ENCODE assay signal across 8 cellular contexts in the genomic region with DNA sequence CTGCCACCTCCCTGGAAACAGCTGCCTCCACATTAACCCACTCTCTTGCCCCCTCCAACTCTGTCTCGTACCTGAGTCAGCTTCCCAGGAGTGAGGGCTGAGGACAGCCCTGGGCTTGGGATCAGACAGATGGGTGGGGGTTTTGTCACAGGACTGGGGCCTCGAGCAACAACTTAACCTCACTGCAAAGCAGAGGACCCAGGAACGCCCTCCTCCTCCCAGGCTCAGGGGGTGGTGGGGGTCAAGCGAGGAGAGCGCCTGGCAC. TPM values are rescaled to one million over a fixed set of nuclear protein-coding genes. Genes with fewer than 3 reads are reported as not detected.
DNase-seq lines count a peak whose midpoint lies in the region; TF ChIP-seq lines count a peak whose summit lies in the region.
"Had no signal": no experiment of that assay in that cellular context is flagged by ENCODE, and none has a peak within 500 bp of the region (broad histone marks: within the 10 kb centered on the region; RNA-seq: fewer than 3 reads in every experiment).

No MANE protein-coding gene starts in this region.

- no peaks in the 10 kb centered on the region for H3K4me1 ChIP-seq in HAP-1
- peaks cover 0 to 12% (median 5%) of the 10 kb centered on the region in 4 donors for H3K4me1 ChIP-seq in Peyer's patch
- peaks cover 15% of the 10 kb centered on the region for H3K4me1 ChIP-seq in skeletal muscle satellite cell (ENCODE audit: control insufficient read depth, insufficient read depth, low read length)

- H3K36me3 Mint-ChIP-seq in glutamatergic neuron (ENCODE audit: unreplicated experiment) = no peaks in the 10 kb centered on the region

- H3K4me1 Mint-ChIP-seq in glutamatergic neuron (ENCODE audit: low read depth, unreplicated experiment) = peaks cover 12% of the 10 kb centered on the region
- H3K4me1 Mint-ChIP-seq: activated CD4-positive, alpha-beta T cell treated with anti-CD3 and anti-CD28 coated beads, Interleukin-2, amount 10 ng/mL, durations not matched to agents 24 days and 14 days had no signal

- no peak overlapping the region for H3K4me3 Mint-ChIP-seq in glutamatergic neuron (ENCODE audit: unreplicated experiment)
- H3K4me3 Mint-ChIP-seq: activated CD4-positive, alpha-beta T cell treated with anti-CD3 and anti-CD28 coated beads, Interleukin-2, amount 10 ng/mL, durations not matched to agents 24 days and 14 days had no signal

- H3K9me3 ChIP-seq in HAP-1 (no peaks in the 10 kb centered on the region), Peyer's patch (no peaks in the 10 kb centered on the region), iPS-18c (ENCODE audit: control insufficient read depth, insufficient read depth, low read length) (peaks cover 2% of the 10 kb centered on the region), skeletal muscle satellite cell (replicated peaks; ENCODE audit: low read length) (no peaks in the 10 kb centered on the region)

- H3K4me2 ChIP-seq in skeletal muscle satellite cell (ENCODE audit: low read length) = peak overlapping the region; percentile 72

- TF ChIP-seq POLR2A in Peyer's patch (IDR thresholded peaks at IDR 0.05) = no peak

- DNase-seq in HAP-1 (ENCODE audit: low spot score in 2 of 2) (no peak), Peyer's patch (no peak), glutamatergic neuron (no peak), NCI-H1930 (lab: John Stamatoyannopoulos, UW) (no peak), COLO668 (lab: John Stamatoyannopoulos, UW; ENCODE audit: unreplicated experiment) (no peak)

- in situ Hi-C loops in HAP-1 (cut with MboI; ENCODE audit: low sequenced_read_pairs) = no loop called here

- peaks cover 9% of the 10 kb centered on the region for H3K27me3 Mint-ChIP-seq in glutamatergic neuron (ENCODE audit: unreplicated experiment)
- H3K27me3 Mint-ChIP-seq: activated CD4-positive, alpha-beta T cell treated with anti-CD3 and anti-CD28 coated beads, Interleukin-2, amount 10 ng/mL, durations not matched to agents 24 days and 14 days had no signal

- H3K9me3 Mint-ChIP-seq in glutamatergic neuron (ENCODE audit: unreplicated experiment) = peaks cover 3% of the 10 kb centered on the region
- H3K9me3 Mint-ChIP-seq: activated CD4-positive, alpha-beta T cell treated with anti-CD3 and anti-CD28 coated beads, Interleukin-2, amount 10 ng/mL, durations not matched to agents 24 days and 14 days had no signal

- TF ChIP-seq CTCF in Peyer's patch (IDR thresholded peaks at IDR 0.05) (no peak), glutamatergic neuron (IDR thresholded peaks at IDR 0.05; ENCODE audit: partially characterized antibody, unreplicated experiment) (no peak)

- no peak overlapping the region for H3K27ac ChIP-seq in Peyer's patch

- no peaks in the 10 kb centered on the region for H3K27me3 ChIP-seq in HAP-1 (ENCODE audit: low read depth)
- no peaks in the 10 kb centered on the region for H3K27me3 ChIP-seq in Peyer's patch
- no peaks in the 10 kb centered on the region for H3K27me3 ChIP-seq in skeletal muscle satellite cell (ENCODE audit: control insufficient read depth, insufficient read depth, low read length)

- peak overlapping the region; percentile 20 for H3K4me3 ChIP-seq in HAP-1
- peak overlapping the region; percentile 30 to 49 (median 39) for H3K4me3 ChIP-seq in Peyer's patch
- peak overlapping the region; percentile 28; the same call in 1 of the 2 replicates for H3K4me3 ChIP-seq in iPS-18c (ENCODE audit: insufficient read depth, low read depth, low read length)
- H3K4me3 ChIP-seq in skeletal muscle satellite cell (ENCODE audit: low read length) = peak overlapping the region; percentile 61

- H3K27ac Mint-ChIP-seq in glutamatergic neuron (ENCODE audit: unreplicated experiment) = no peak overlapping the region
- H3K27ac Mint-ChIP-seq: activated CD4-positive, alpha-beta T cell treated with anti-CD3 and anti-CD28 coated beads, Interleukin-2, amount 10 ng/mL, durations not matched to agents 24 days and 14 days had no signal

- H3K36me3 ChIP-seq in HAP-1 (replicated peaks) (no peaks in the 10 kb centered on the region), Peyer's patch (no peaks in the 10 kb centered on the region), skeletal muscle satellite cell (ENCODE audit: insufficient read depth, low read length) (no peaks in the 10 kb centered on the region)

- peak overlapping the region; percentile 24 for H3K9ac ChIP-seq in skeletal muscle satellite cell (ENCODE audit: low read depth, low read length)

RNA-seq across cellular contexts. Expression of a gene that starts 0.4 kb away (rescaled TPM):
- total RNA-seq in Peyer's patch = 1 to 10 TPM in 2 of 4 donors, under 1 TPM in 2; 0.47 to 5.0 (median 0.95) TPM
- 3.5 and 7.1 TPM in 2 replicates for total RNA-seq in skeletal muscle satellite cell (2012; rRNA removed)
- 2.0 TPM for total RNA-seq in glutamatergic neuron (ENCODE audit: unreplicated experiment)
